ENCODE assay signal across 8 cellular contexts in the genomic region with DNA sequence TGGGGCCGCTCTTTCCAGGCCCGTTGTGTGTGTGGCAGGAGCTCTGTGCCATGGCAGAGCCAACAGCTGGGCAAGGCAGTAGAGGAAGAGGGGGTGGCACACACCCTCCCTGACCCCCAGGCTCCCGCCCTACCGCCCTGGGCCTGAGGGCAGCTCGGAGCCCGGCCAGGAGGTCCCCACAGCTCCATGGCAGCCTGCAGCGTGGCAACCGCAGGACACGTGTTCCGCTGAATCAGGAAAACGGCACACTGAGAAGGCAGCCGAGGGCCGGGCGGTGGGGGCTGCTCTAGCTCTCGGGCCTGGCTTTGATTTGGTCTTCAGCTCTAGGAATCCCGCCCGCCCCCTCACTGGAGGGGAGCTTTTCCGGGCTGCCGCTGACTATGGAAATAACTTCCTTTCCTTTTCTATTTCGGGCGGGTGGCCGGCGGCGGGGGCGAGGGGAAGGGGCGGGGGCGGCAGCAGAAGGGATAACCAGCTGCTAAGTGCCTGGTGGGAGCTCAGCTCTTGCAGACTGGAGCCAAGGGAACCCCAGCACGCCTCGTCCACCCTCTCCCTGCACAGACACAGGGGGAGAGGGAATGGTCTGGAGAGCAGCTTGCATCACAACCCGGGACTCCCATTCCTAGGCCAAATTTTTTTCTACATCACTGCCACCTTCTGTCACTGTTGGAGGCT. TPM values are rescaled to one million over a fixed set of nuclear protein-coding genes. Genes with fewer than 3 reads are reported as not detected.
DNase-seq lines count a peak whose midpoint lies in the region; ATAC-seq and TF ChIP-seq lines count a peak whose summit lies in the region.

No MANE protein-coding gene starts in this region.

- peaks cover 0 to 5% (median 2%) of the 10 kb centered on the region in 4 donors for H3K36me3 ChIP-seq in liver (ENCODE audit: control insufficient read depth in 4 of 4, insufficient read depth in 3 of 4, low read depth in 1 of 4, low read length in 3 of 4)
- no peaks in the 10 kb centered on the region for H3K36me3 ChIP-seq in OCI-LY7 (ENCODE audit: insufficient read depth, low read length)

- H3K27me3 Mint-ChIP-seq in T-cell = peaks cover 11 to 28% of the 10 kb centered on the region in 2 donors

- H3K4me1 Mint-ChIP-seq in T-cell = peaks cover 8 to 19% (median 12%) of the 10 kb centered on the region in 3 donors

- DNase-seq in H4 (ENCODE audit: low spot score) (peak; percentile 99), T-cell (peak in 7 of 34 experiments; percentile 8 to 31 (median 18)), dermis blood vessel endothelial cell (peak; percentile 95), OCI-LY7 (ENCODE audit: low spot score) (no peak), NCI-H748 (lab: John Stamatoyannopoulos, UW; ENCODE audit: unreplicated experiment) (no peak)
- DNase-seq in stimulated activated CD4-positive, alpha-beta T cell treated with anti-CD3 and anti-CD28 coated beads, Interleukin-4, amount 100 ng/mL, for 1 hour = peak; percentile 38

- H3K9me3 Mint-ChIP-seq in T-cell = no peaks in the 10 kb centered on the region

- no peak for TF ChIP-seq RAD21 in liver (IDR thresholded peaks at IDR 0.05)

- intact Hi-C loops in OCI-LY7 (cut with micrococcal nuclease; ENCODE audit: unreplicated experiment) = no loop called here

- H3K9me3 ChIP-seq in liver (ENCODE audit: control insufficient read depth in 4 of 4, low read length in 3 of 4) (no peaks in the 10 kb centered on the region), OCI-LY7 (ENCODE audit: low read length) (no peaks in the 10 kb centered on the region)

- no peak for TF ChIP-seq CTCF in liver (IDR thresholded peaks at IDR 0.05; ENCODE audit: low read depth, low read length, missing input control)
- TF ChIP-seq CTCF in OCI-LY7 (conservative IDR thresholded peaks at IDR 0.05; ENCODE audit: low read length) = no peak

- H3K27ac ChIP-seq in liver (ENCODE audit: low read depth in 1 of 2, low read length in 2 of 2) (peak overlapping the region; percentile 56 to 69), OCI-LY7 (ENCODE audit: low read depth, low read length, poor library complexity, severe bottlenecking) (no peak overlapping the region)

- H3K4me3 Mint-ChIP-seq in T-cell = peak overlapping the region in 2 of 3 donors; percentile 29 to 67

- CTCF ChIA-PET in T-cell (lab: Charles Lee) = interaction anchor here (0.5 to 1.2 kb wide), 2 partner anchors 13 to 16 kb away, joined by 4 to 9 read pairs; no protein-coding TSS in a partner anchor
- CTCF ChIA-PET in OCI-LY7 (lab: Charles Lee; ENCODE audit: unreplicated experiment) = no interaction called here

- no peaks in the 10 kb centered on the region for H4K20me1 ChIP-seq in OCI-LY7 (ENCODE audit: insufficient read depth, low read length)

- no peaks in the 10 kb centered on the region for H3K36me3 Mint-ChIP-seq in T-cell

- H3K4me1 ChIP-seq in liver (ENCODE audit: control insufficient read depth in 4 of 4, insufficient read depth in 4 of 4, low read length in 3 of 4) (peaks cover 0 to 22% (median 5%) of the 10 kb centered on the region in 4 donors), OCI-LY7 (ENCODE audit: insufficient read depth, low read length, poor library complexity, severe bottlenecking) (peaks cover 16% of the 10 kb centered on the region)

- ATAC-seq in T-cell (replicated peaks in 1 of 4) (peak; percentile 51 to 77 (median 58)), HG02870 (IDR thresholded peaks at IDR 0.05; ENCODE audit: unreplicated experiment) (no peak)

- H3K9me2 ChIP-seq in OCI-LY7 (ENCODE audit: insufficient read depth, low read length) = no peaks in the 10 kb centered on the region

- H3K79me2 ChIP-seq in OCI-LY7 (ENCODE audit: insufficient read depth, low read depth, low read length) = no peaks in the 10 kb centered on the region

- no TSS peak for BruUV-seq in OCI-LY7 (replicated peaks; lab: Mats Ljungman, UMichigan)

- H3K4me3 ChIP-seq in liver (ENCODE audit: low read depth in 1 of 3, low read length in 3 of 3) = no peak overlapping the region
- H3K4me3 ChIP-seq in OCI-LY7 (ENCODE audit: low read depth, low read length, poor library complexity, severe bottlenecking) = no peak overlapping the region

- H3K27ac Mint-ChIP-seq in T-cell = no peak overlapping the region

- no peak overlapping the region for H3K4me2 ChIP-seq in OCI-LY7 (ENCODE audit: low read length)

- H2AFZ ChIP-seq in OCI-LY7 (ENCODE audit: low read length) = no peak overlapping the region

- 64% methylated on average over 30 of the region's 30 CpGs for WGBS in liver

- H3K9ac ChIP-seq in liver (ENCODE audit: low read depth in 1 of 2, low read length in 2 of 2) = no peak overlapping the region

- POLR2A ChIA-PET in T-cell (lab: Charles Lee) = interaction anchor here in 1 of 2 donors (0.6 kb wide), 1 partner anchor 111 kb away, joined by 3 read pairs; no protein-coding TSS in a partner anchor
- POLR2A ChIA-PET in OCI-LY7 (lab: Charles Lee) = interaction anchor here (0.6 to 1.1 kb wide), 3 partner anchors 23 to 564 kb away, joined by 3 read pairs; no protein-coding TSS in a partner anchor

- H3K27me3 ChIP-seq in liver (ENCODE audit: control insufficient read depth in 4 of 4, insufficient read depth in 4 of 4, low read length in 3 of 4) = no peaks in the 10 kb centered on the region

TF ChIP-seq in liver, 16 proteins besides CTCF, POLR2A, EP300 and RAD21:
- TF ChIP-seq, protein P1, sequence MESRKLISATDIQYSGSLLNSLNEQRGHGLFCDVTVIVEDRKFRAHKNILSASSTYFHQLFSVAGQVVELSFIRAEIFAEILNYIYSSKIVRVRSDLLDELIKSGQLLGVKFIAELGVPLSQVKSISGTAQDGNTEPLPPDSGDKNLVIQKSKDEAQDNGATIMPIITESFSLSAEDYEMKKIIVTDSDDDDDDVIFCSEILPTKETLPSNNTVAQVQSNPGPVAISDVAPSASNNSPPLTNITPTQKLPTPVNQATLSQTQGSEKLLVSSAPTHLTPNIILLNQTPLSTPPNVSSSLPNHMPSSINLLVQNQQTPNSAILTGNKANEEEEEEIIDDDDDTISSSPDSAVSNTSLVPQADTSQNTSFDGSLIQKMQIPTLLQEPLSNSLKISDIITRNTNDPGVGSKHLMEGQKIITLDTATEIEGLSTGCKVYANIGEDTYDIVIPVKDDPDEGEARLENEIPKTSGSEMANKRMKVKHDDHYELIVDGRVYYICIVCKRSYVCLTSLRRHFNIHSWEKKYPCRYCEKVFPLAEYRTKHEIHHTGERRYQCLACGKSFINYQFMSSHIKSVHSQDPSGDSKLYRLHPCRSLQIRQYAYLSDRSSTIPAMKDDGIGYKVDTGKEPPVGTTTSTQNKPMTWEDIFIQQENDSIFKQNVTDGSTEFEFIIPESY (IDR thresholded peaks at IDR 0.05) = no peak
- no peak for TF ChIP-seq HNF4G (IDR thresholded peaks at IDR 0.05)
- TF ChIP-seq TAF1 (conservative IDR thresholded peaks at IDR 0.05) = no peak

RNA-seq across cellular contexts. Expression of gene MRPS23, which starts 24.7 kb away (rescaled TPM):
- total RNA-seq in H4 (2014; rRNA removed; shearing (Covaris generic)) = 36.2 and 87.6 TPM in 2 replicates
- 10 to 100 TPM; 13.3 to 32.3 (median 25.2) TPM for total RNA-seq in T-cell
- 25.4 and 25.9 TPM in 2 replicates for total RNA-seq in dermis blood vessel endothelial cell
- 10 to 100 TPM in 1 of 2 donors, 1 to 10 TPM in 1; 9.8 to 13.7 TPM for total RNA-seq in liver
- polyA plus RNA-seq in liver = 10 to 100 TPM; 20.1 to 24.3 TPM
- 46.3 and 50.3 TPM in 2 replicates for total RNA-seq in OCI-LY7 (2014; rRNA removed; shearing (Covaris generic))
- 57.3 and 73.5 TPM in 2 replicates for total RNA-seq in OCI-LY7 (2022)

Comparison
In these comparisons a context has a peak if more than half of its experiments do, and no peak if none do; other contexts are left out.
1. DNase-seq: peak in H4 (single experiment), dermis blood vessel endothelial cell (single experiment) and stimulated activated CD4-positive, alpha-beta T cell treated with anti-CD3 and anti-CD28 coated beads, Interleukin-4, amount 100 ng/mL, for 1 hour (single experiment); none in OCI-LY7 (single experiment) and NCI-H748 (single experiment).